Comparison of ENCODE assay signal across 38 cellular contexts in genomic region chr18:45708831-45709230, GRCh38. TPM values are rescaled to one million over a fixed set of nuclear protein-coding genes. Genes with fewer than 3 reads are reported as not detected.
"Had no signal": no experiment of that assay in that cellular context is flagged by ENCODE, and none has a peak within 500 bp of the region (broad histone marks: within the 10 kb centered on the region; RNA-seq: fewer than 3 reads in every experiment).

No MANE protein-coding gene starts in this region.

- DNase-seq: Karpas-422, Kasumi-1, MG63, MM.1S, MV-4-11, NCI-H1048, NCI-H1092, NCI-H1092 treated with DMSO at 0.1 percent for 48 hours, NCI-H1105, NCI-H1105 treated with DMSO at 0.1 percent for 48 hours, NCI-H1417, NCI-H1417 treated with DMSO at 0.1 percent for 48 hours, NCI-H1436, NCI-H1436 treated with DMSO at 0.1 percent for 48 hours, NCI-H146, NCI-H1694, NCI-H1694 treated with DMSO at 0.1 percent for 48 hours, NCI-H187, NCI-H187 treated with DMSO at 0.1 percent for 48 hours, NCI-H1930, NCI-H2029, NCI-H2029 treated with DMSO at 0.1 percent for 48 hours, NCI-H2081, NCI-H2081 treated with DMSO at 0.1 percent for 48 hours, NCI-H2107, NCI-H2171, NCI-H2171 treated with DMSO at 0.1 percent for 48 hours, NCI-H2227 treated with DMSO at 0.1 percent for 48 hours, NCI-H226, NCI-H345, NCI-H446, NCI-H446 treated with DMSO at 0.1 percent for 48 hours, NCI-H510A, NCI-H510A treated with DMSO at 0.1 percent for 48 hours, NCI-H524, NCI-H524 treated with DMSO at 0.1 percent for 48 hours had no signal

- H3K36me3 ChIP-seq: MG63 had no signal

- H3K4me3 ChIP-seq: MG63 had no signal

- H3K27me3 ChIP-seq: MG63 had no signal

RNA-seq across cellular contexts. Expression of gene SLC14A1, which starts 15.2 kb away (rescaled TPM):
- total RNA-seq: MCF 10A, NCI-H460 had no signal
